Comparison of ENCODE assay signal across 8 cellular contexts in genomic region chr19:41397086-41398041, GRCh38. TPM values are rescaled to one million over a fixed set of nuclear protein-coding genes. Genes with fewer than 3 reads are reported as not detected.
DNase-seq lines count a peak whose midpoint lies in the region; ATAC-seq and TF ChIP-seq lines count a peak whose summit lies in the region.

Gene BCKDHA, plus strand, starts transcription at chr19:41397818. Its CDS starts 10 bp downstream, at chr19:41397828.
Gene EXOSC5, minus strand, starts transcription at chr19:41397359. Its CDS starts 31 bp downstream, at chr19:41397328.

- no peaks in the 10 kb centered on the region for H3K27me3 Mint-ChIP-seq in T-helper 17 cell

- no peaks in the 10 kb centered on the region for H3K36me3 ChIP-seq in upper lobe of right lung

- H3K4me1 ChIP-seq in upper lobe of right lung, result peaks cover 19% of the 10 kb centered on the region

- H3K9me3 ChIP-seq in T-helper 17 cell (ENCODE audit: control insufficient read depth, low read length, poor library complexity, severe bottlenecking) (no peaks in the 10 kb centered on the region), upper lobe of right lung (no peaks in the 10 kb centered on the region)

- H3K27me3 ChIP-seq in upper lobe of right lung, result no peaks in the 10 kb centered on the region

- DNase-seq in NCI-H1694 treated with DMSO at 0.1 percent for 48 hours (lab: John Stamatoyannopoulos, UW), result peak; percentile 99
- DNase-seq in T-helper 17 cell, result peak; percentile 97 to 99 (median 99)
- peak; percentile 75 to 100 (median 98) for DNase-seq in amygdala (lab: John Stamatoyannopoulos, UW)
- DNase-seq in left cardiac atrium, result peak; percentile 100
- DNase-seq in posterior vena cava (ENCODE audit: low spot score), result peak; percentile 100
- DNase-seq in upper lobe of right lung, result peak; percentile 99

- intact Hi-C loops in left cardiac atrium (cut with DNase I), result loop anchor here in 1 of 2 donors (5.0 kb wide), 1 partner anchor 40 kb away; the partner anchor contains the start of gene DMAC2
- intact Hi-C loops in posterior vena cava (cut with DNase I), result no loop called here
- intact Hi-C loops in upper lobe of right lung (cut with DNase I), result no loop called here

- peak within 1 kb of the TSS; percentile 100 for H3K27ac Mint-ChIP-seq in T-helper 17 cell

- TF ChIP-seq POLR2A in GM15510 (IDR thresholded peaks at IDR 0.05; ENCODE audit: borderline replicate concordance, extremely low read depth, insufficient read length), result peak; percentile 64

- TF ChIP-seq CTCF in upper lobe of right lung (IDR thresholded peaks at IDR 0.05), result no peak

- H3K27ac ChIP-seq in upper lobe of right lung, result peak within 1 kb of the TSS; percentile 96

- peak; percentile 89 for ATAC-seq in HG02885 (IDR thresholded peaks at IDR 0.05; ENCODE audit: poor library complexity, unreplicated experiment)
- ATAC-seq in T-helper 17 cell, result peak; percentile 98
- ATAC-seq in left cardiac atrium, result peak; percentile 99
- peak; percentile 99 for ATAC-seq in upper lobe of right lung

- peaks cover 41% of the 10 kb centered on the region for H3K4me1 Mint-ChIP-seq in T-helper 17 cell

- peak within 1 kb of the TSS; percentile 76 for H3K4me3 ChIP-seq in upper lobe of right lung

- H3K36me3 Mint-ChIP-seq in T-helper 17 cell (ENCODE audit: low read depth), result no peaks in the 10 kb centered on the region

- H3K4me3 Mint-ChIP-seq in T-helper 17 cell, result peak within 1 kb of the TSS; percentile 97

RNA-seq across cellular contexts. Expression of gene BCKDHA, which starts in this region (rescaled TPM):
- 10 to 100 TPM; 13.2 to 14.7 TPM for total RNA-seq in T-helper 17 cell
- 10 to 100 TPM; 24.0 to 31.4 TPM for total RNA-seq in left cardiac atrium
- total RNA-seq in posterior vena cava, result 10 to 100 TPM in 1 of 2 donors, 1 to 10 TPM in 1; 8.5 to 15.7 TPM
- total RNA-seq in upper lobe of right lung, result 15.0 TPM

RNA-seq across cellular contexts. Expression of gene EXOSC5, which starts in this region (rescaled TPM):
- total RNA-seq in T-helper 17 cell, result 10 to 100 TPM; 12.0 to 13.0 TPM
- total RNA-seq in left cardiac atrium, result 10 to 100 TPM in 1 of 2 donors, 1 to 10 TPM in 1; 8.1 to 13.4 TPM
- total RNA-seq in posterior vena cava, result 1 to 10 TPM; 7.2 to 7.3 TPM
- 12.4 TPM for total RNA-seq in upper lobe of right lung

Comparison
In these comparisons a context has a peak if more than half of its experiments do, and no peak if none do; other contexts are left out.
1. Peak in every context shown above with its lines: DNase-seq, ATAC-seq, H3K4me3 ChIP-seq and H3K27ac ChIP-seq.